Comparison of ENCODE assay signal across 16 cellular contexts in genomic region chr7:37973915-37974314, GRCh38. TPM values are rescaled to one million over a fixed set of nuclear protein-coding genes. Genes with fewer than 3 reads are reported as not detected.
"Had no signal": no experiment of that assay in that cellular context is flagged by ENCODE, and none has a peak within 500 bp of the region (broad histone marks: within the 10 kb centered on the region; RNA-seq: fewer than 3 reads in every experiment).

No MANE protein-coding gene starts in this region.

- ATAC-seq: effector memory CD8-positive, alpha-beta T cell; left colon; lower lobe of right lung; natural killer cell treated with Interleukin-12 subunit alpha and Interleukin-12 subunit beta and Interleukin-15 and Interleukin-18, amount 100 ng/mL, for 72 hours had no signal

- H3K27ac Mint-ChIP-seq: activated CD4-positive, alpha-beta T cell treated with anti-CD3 and anti-CD28 coated beads, Interleukin-2, amount 10 ng/mL, durations not matched to agents 24 days and 14 days; activated naive CD4-positive, alpha-beta T cell treated with anti-CD3 and anti-CD28 coated beads, Interleukin-2, amount 50 U/mL, for 24 hours; effector memory CD8-positive, alpha-beta T cell; natural killer cell treated with Interleukin-12 subunit alpha and Interleukin-12 subunit beta and Interleukin-15 and Interleukin-18, amount 100 ng/mL, for 72 hours had no signal

- H3K9me3 Mint-ChIP-seq: activated CD4-positive, alpha-beta T cell treated with anti-CD3 and anti-CD28 coated beads, Interleukin-2, amount 10 ng/mL, durations not matched to agents 24 days and 14 days; activated naive CD4-positive, alpha-beta T cell treated with anti-CD3 and anti-CD28 coated beads, Interleukin-2, amount 50 U/mL, for 24 hours; effector memory CD8-positive, alpha-beta T cell; natural killer cell treated with Interleukin-12 subunit alpha and Interleukin-12 subunit beta and Interleukin-15 and Interleukin-18, amount 100 ng/mL, for 72 hours had no signal

- H3K4me3 Mint-ChIP-seq: activated CD4-positive, alpha-beta T cell treated with anti-CD3 and anti-CD28 coated beads, Interleukin-2, amount 10 ng/mL, durations not matched to agents 24 days and 14 days; activated naive CD4-positive, alpha-beta T cell treated with anti-CD3 and anti-CD28 coated beads, Interleukin-2, amount 50 U/mL, for 24 hours; effector memory CD8-positive, alpha-beta T cell; natural killer cell treated with Interleukin-12 subunit alpha and Interleukin-12 subunit beta and Interleukin-15 and Interleukin-18, amount 100 ng/mL, for 72 hours had no signal

- H3K9me3 ChIP-seq: lower lobe of right lung, neutrophil, stomach had no signal

- H3K27ac ChIP-seq: lower lobe of right lung, neutrophil, skin epidermis, stomach had no signal

- H3K36me3 Mint-ChIP-seq: activated naive CD4-positive, alpha-beta T cell treated with anti-CD3 and anti-CD28 coated beads, Interleukin-2, amount 50 U/mL, for 24 hours; natural killer cell treated with Interleukin-12 subunit alpha and Interleukin-12 subunit beta and Interleukin-15 and Interleukin-18, amount 100 ng/mL, for 72 hours had no signal

- H3K4me1 ChIP-seq: lower lobe of right lung, stomach had no signal

- H3K4me3 ChIP-seq: lower lobe of right lung, skin epidermis, stomach had no signal

- H3K36me3 ChIP-seq: lower lobe of right lung, neutrophil, stomach had no signal

- DNase-seq: activated CD4-positive, alpha-beta T cell treated with anti-CD3 and anti-CD28 coated beads, Interleukin-2, amount 10 ng/mL, durations not matched to agents 24 days and 14 days; activated CD4-positive, CD25-positive, alpha-beta regulatory T cell; activated CD8-positive, alpha-beta memory T cell treated with anti-CD3 and anti-CD28 coated beads, Interleukin-2, amount 50 U/mL, for 4 hours; activated gamma-delta T cell; activated T-cell treated with anti-CD3 and anti-CD28 coated beads, Interleukin-2, amount 50 U/mL, for 48 hours; dermis blood vessel endothelial cell; effector memory CD8-positive, alpha-beta T cell; hippocampal formation; left colon; lower lobe of right lung; stomach; T-helper 9 cell had no signal

- H3K4me1 Mint-ChIP-seq: activated CD4-positive, alpha-beta T cell treated with anti-CD3 and anti-CD28 coated beads, Interleukin-2, amount 10 ng/mL, durations not matched to agents 24 days and 14 days; activated naive CD4-positive, alpha-beta T cell treated with anti-CD3 and anti-CD28 coated beads, Interleukin-2, amount 50 U/mL, for 24 hours had no signal

- H3K27me3 ChIP-seq: neutrophil, stomach had no signal

RNA-seq across cellular contexts. Expression of gene SFRP4, which starts 57.3 kb away (rescaled TPM):
- total RNA-seq: activated CD4-positive, alpha-beta T cell treated with anti-CD3 and anti-CD28 coated beads, Interleukin-2, amount 10 ng/mL, durations not matched to agents 24 days and 14 days; dermis blood vessel endothelial cell; natural killer cell treated with Interleukin-12 subunit alpha and Interleukin-12 subunit beta and Interleukin-15 and Interleukin-18, amount 100 ng/mL, for 72 hours had no signal
